13 cellular contexts compared by ENCODE assay signal in the genomic region with DNA sequence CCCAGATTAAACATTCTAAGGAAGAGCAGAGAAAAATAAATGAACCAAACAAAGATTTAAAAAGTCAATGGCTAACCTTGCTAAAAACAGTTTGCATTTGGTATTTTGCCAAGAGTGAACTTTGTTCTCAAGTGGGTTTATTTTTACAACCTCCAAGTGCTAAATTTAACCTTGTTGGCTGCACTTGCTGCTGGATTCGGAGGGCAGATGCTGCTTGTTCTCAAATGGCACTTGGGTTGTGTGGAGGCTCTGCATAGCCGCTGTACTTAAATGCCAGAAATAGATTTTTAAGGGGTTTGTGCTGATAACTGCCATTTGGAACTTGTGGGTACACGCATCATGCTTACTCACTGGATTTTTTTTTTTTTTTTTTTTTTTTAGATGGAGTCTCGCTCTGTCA. TPM values are rescaled to one million over a fixed set of nuclear protein-coding genes. Genes with fewer than 3 reads are reported as not detected.
DNase-seq lines count a peak whose midpoint lies in the region; ATAC-seq, FAIRE-seq and TF ChIP-seq lines count a peak whose summit lies in the region.
"Had no signal": no experiment of that assay in that cellular context is flagged by ENCODE, and none has a peak within 500 bp of the region (broad histone marks: within the 10 kb centered on the region; RNA-seq: fewer than 3 reads in every experiment).

No MANE protein-coding gene starts in this region.

- H4K20me1 ChIP-seq in astrocyte (ENCODE audit: insufficient read depth, low read length): no peaks in the 10 kb centered on the region

- H3K4me1 ChIP-seq in astrocyte (ENCODE audit: insufficient read depth, low read length) (peaks cover 14% of the 10 kb centered on the region), aorta (ENCODE audit: control insufficient read depth in 1 of 2, insufficient read depth in 2 of 2, low read length in 2 of 2) (no peaks in the 10 kb centered on the region)

- H2AFZ ChIP-seq in astrocyte (ENCODE audit: low read depth, low read length): no peak overlapping the region
- H2AFZ ChIP-seq: neural progenitor cell had no signal

- ATAC-seq in stimulated activated naive CD8-positive, alpha-beta T cell treated with anti-CD3 and anti-CD28 coated beads, Interleukin-15, Interleukin-2, amounts not matched to agents 100 U/mL and 50 U/mL, for 24 hours: no peak
- peak; percentile 74 for ATAC-seq in aorta (ENCODE audit: low FRiP score)
- no peak for ATAC-seq in HG02678 (IDR thresholded peaks at IDR 0.05; ENCODE audit: unreplicated experiment)

- H3K9ac ChIP-seq in astrocyte (ENCODE audit: low read length): no peak overlapping the region
- H3K9ac ChIP-seq: neural progenitor cell had no signal

- intact Hi-C loops in aorta (cut with DNase I): loop anchor here in 1 of 2 donors (5.0 kb wide), 1 partner anchor 145 kb away; the partner anchor contains the start of gene UBE2D2

- H3K4me1 Mint-ChIP-seq in stimulated activated naive CD8-positive, alpha-beta T cell treated with anti-CD3 and anti-CD28 coated beads, Interleukin-15, Interleukin-2, amounts not matched to agents 100 ng/mL and 50 ng/mL, for 24 hours (ENCODE audit: low read depth): peaks cover 62% of the 10 kb centered on the region
- no peaks in the 10 kb centered on the region for H3K4me1 Mint-ChIP-seq in astrocyte (ENCODE audit: low read depth, unreplicated experiment)

- H3K36me3 Mint-ChIP-seq in stimulated activated naive CD8-positive, alpha-beta T cell treated with anti-CD3 and anti-CD28 coated beads, Interleukin-15, Interleukin-2, amounts not matched to agents 100 ng/mL and 50 ng/mL, for 24 hours (ENCODE audit: low read depth): peaks cover 60% of the 10 kb centered on the region
- peaks cover 26% of the 10 kb centered on the region for H3K36me3 Mint-ChIP-seq in astrocyte (ENCODE audit: low read depth, unreplicated experiment)

- H3K27me3 ChIP-seq in astrocyte (ENCODE audit: insufficient read depth, low read length) (no peaks in the 10 kb centered on the region), aorta (ENCODE audit: control insufficient read depth in 1 of 2, insufficient read depth in 2 of 2, low read length in 1 of 2) (no peaks in the 10 kb centered on the region)
- H3K27me3 ChIP-seq: neural progenitor cell had no signal

- no peak overlapping the region for H3K4me2 ChIP-seq in astrocyte (ENCODE audit: low read length)
- H3K4me2 ChIP-seq: neural progenitor cell had no signal

- no peak for DNase-seq in stimulated activated naive CD8-positive, alpha-beta T cell treated with anti-CD3 and anti-CD28 coated beads, Interleukin-15, Interleukin-2, amounts not matched to agents 100 U/mL and 50 U/mL, for 24 hours
- peak; percentile 39 for DNase-seq in astrocyte (ENCODE audit: low read depth)
- peak; percentile 4 for DNase-seq in left kidney (ENCODE audit: low read depth, low spot score)
- no peak for DNase-seq in aorta
- no peak for DNase-seq in T-helper 9 cell
- DNase-seq in HCEC 1CT: no peak
- DNase-seq: activated gamma-delta T cell treated with Interleukin-2 at 50 U/mL for 16 hours; CD4-positive, CD25-positive, alpha-beta regulatory T cell; stimulated activated CD4-positive, alpha-beta T cell treated with anti-CD3 and anti-CD28 coated beads, Interleukin-2, amount 100 ng/mL, for 24 hours had no signal

- H3K4me3 Mint-ChIP-seq in stimulated activated naive CD8-positive, alpha-beta T cell treated with anti-CD3 and anti-CD28 coated beads, Interleukin-15, Interleukin-2, amounts not matched to agents 100 ng/mL and 50 ng/mL, for 24 hours: peak overlapping the region; percentile 17
- no peak overlapping the region for H3K4me3 Mint-ChIP-seq in astrocyte (ENCODE audit: unreplicated experiment)
- H3K4me3 Mint-ChIP-seq: IgD-negative memory B cell, neural progenitor cell had no signal

- TF ChIP-seq CTCF in astrocyte (IDR thresholded peaks at IDR 0.05; ENCODE audit: insufficient read depth, low read depth, low read length): no peak

- WGBS in aorta, 2 donors: 3 to 6% methylated on average over 4 of the region's 4 CpGs

- peaks cover 11% of the 10 kb centered on the region for H3K36me3 ChIP-seq in astrocyte (ENCODE audit: insufficient read depth, low read length)
- peaks cover 0 to 3% of the 10 kb centered on the region in 2 donors for H3K36me3 ChIP-seq in aorta (ENCODE audit: control insufficient read depth in 1 of 2, insufficient read depth in 2 of 2, low read length in 1 of 2)
- H3K36me3 ChIP-seq: neural progenitor cell had no signal

- no peaks in the 10 kb centered on the region for H3K27me3 Mint-ChIP-seq in stimulated activated naive CD8-positive, alpha-beta T cell treated with anti-CD3 and anti-CD28 coated beads, Interleukin-15, Interleukin-2, amounts not matched to agents 100 ng/mL and 50 ng/mL, for 24 hours
- no peaks in the 10 kb centered on the region for H3K27me3 Mint-ChIP-seq in astrocyte (ENCODE audit: low read depth, unreplicated experiment)
- H3K27me3 Mint-ChIP-seq: CD4-positive, CD25-positive, alpha-beta regulatory T cell; IgD-negative memory B cell had no signal

- no peaks in the 10 kb centered on the region for H3K79me2 ChIP-seq in astrocyte (ENCODE audit: insufficient read depth, low read length)

- no peak overlapping the region for H3K4me3 ChIP-seq in astrocyte (ENCODE audit: insufficient read depth, low read depth, low read length)
- no peak overlapping the region for H3K4me3 ChIP-seq in aorta (ENCODE audit: low read length in 2 of 2)
- H3K4me3 ChIP-seq: neural progenitor cell had no signal

- H3K9me3 Mint-ChIP-seq in stimulated activated naive CD8-positive, alpha-beta T cell treated with anti-CD3 and anti-CD28 coated beads, Interleukin-15, Interleukin-2, amounts not matched to agents 100 ng/mL and 50 ng/mL, for 24 hours: no peaks in the 10 kb centered on the region
- no peaks in the 10 kb centered on the region for H3K9me3 Mint-ChIP-seq in astrocyte (ENCODE audit: unreplicated experiment)
- H3K9me3 Mint-ChIP-seq: CD4-positive, CD25-positive, alpha-beta regulatory T cell; IgD-negative memory B cell; neural progenitor cell had no signal

- H3K27ac ChIP-seq in astrocyte (ENCODE audit: low read depth, low read length): no peak overlapping the region
- no peak overlapping the region for H3K27ac ChIP-seq in aorta (ENCODE audit: low read depth in 1 of 2, low read length in 2 of 2)
- H3K27ac ChIP-seq: neural progenitor cell had no signal

- no peak for FAIRE-seq in astrocyte (lab: Jason Lieb, UNC)

- H3K9me3 ChIP-seq in astrocyte (ENCODE audit: insufficient read depth, low read depth, low read length): no peaks in the 10 kb centered on the region
- H3K9me3 ChIP-seq in aorta (ENCODE audit: control insufficient read depth, low read length): no peaks in the 10 kb centered on the region

- H3K27ac Mint-ChIP-seq in stimulated activated naive CD8-positive, alpha-beta T cell treated with anti-CD3 and anti-CD28 coated beads, Interleukin-15, Interleukin-2, amounts not matched to agents 100 ng/mL and 50 ng/mL, for 24 hours: peak overlapping the region; percentile 80
- no peak overlapping the region for H3K27ac Mint-ChIP-seq in astrocyte (ENCODE audit: unreplicated experiment)
- H3K27ac Mint-ChIP-seq: CD4-positive, CD25-positive, alpha-beta regulatory T cell; IgD-negative memory B cell; neural progenitor cell had no signal

RNA-seq across cellular contexts. Expression of gene SPATA24, which starts 13.3 kb away (rescaled TPM):
- 4.5 and 5.2 TPM in 2 replicates for total RNA-seq in astrocyte
- total RNA-seq in aorta: 1 to 10 TPM; 2.2 to 3.1 TPM
- 1 to 10 TPM; 6.3 to 7.7 TPM for polyA plus RNA-seq in aorta

RNA-seq across cellular contexts. Expression of gene DNAJC18, which starts 22.1 kb away (rescaled TPM):
- total RNA-seq in astrocyte: 18.8 and 21.4 TPM in 2 replicates
- total RNA-seq in aorta: 10 to 100 TPM; 18.5 to 26.4 TPM
- polyA plus RNA-seq in aorta: 1 to 10 TPM; 4.3 to 9.7 TPM

RNA-seq across cellular contexts. Expression of gene PROB1, which starts 22.3 kb away (rescaled TPM):
- total RNA-seq in astrocyte: 0.59 and 0.60 TPM in 2 replicates
- 1 to 10 TPM; 2.0 to 3.0 TPM for total RNA-seq in aorta
- polyA plus RNA-seq in aorta: under 1 TPM; 0.13 to 0.31 TPM

RNA-seq across cellular contexts. Expression of gene MZB1, which starts 27.5 kb away (rescaled TPM):
- total RNA-seq in astrocyte (0.22 TPM in 1 of 2 replicates, not detected in the other), aorta (1 to 10 TPM; 1.3 to 3.9 TPM)
- 1 to 10 TPM in 1 of 2 donors, under 1 TPM in 1; 0.64 to 1.8 TPM for polyA plus RNA-seq in aorta

RNA-seq across cellular contexts. Expression of gene SLC23A1, which starts 34.1 kb away (rescaled TPM):
- total RNA-seq in astrocyte: not detected in 2 replicates
- not detected for total RNA-seq in aorta
- polyA plus RNA-seq in aorta: 1 to 10 TPM in 1 of 2 donors, not detected in 1; 3.1 TPM
- total RNA-seq: CD4-positive, CD25-positive, alpha-beta regulatory T cell had no signal
- polyA plus RNA-seq: IgD-negative memory B cell had no signal

Comparison
In these comparisons a context has a peak if more than half of its experiments do, and no peak if none do; other contexts are left out.
1. DNase-seq: peak in astrocyte (single experiment) and left kidney (single experiment); none in stimulated activated naive CD8-positive, alpha-beta T cell treated with anti-CD3 and anti-CD28 coated beads, Interleukin-15, Interleukin-2, amounts not matched to agents 100 U/mL and 50 U/mL, for 24 hours (single experiment), aorta (0 of 2), T-helper 9 cell (single experiment) and HCEC 1CT (single experiment).